ENCODE assay signal across 8 cellular contexts in genomic region chr1:27656157-27656893, GRCh38. TPM values are rescaled to one million over a fixed set of nuclear protein-coding genes. Genes with fewer than 3 reads are reported as not detected.
DNase-seq lines count a peak whose midpoint lies in the region; ATAC-seq and TF ChIP-seq lines count a peak whose summit lies in the region.

No MANE protein-coding gene starts in this region.

- H3K4me1 ChIP-seq in Karpas-422 (ENCODE audit: low read length) = peaks cover 20% of the 10 kb centered on the region
- peaks cover 21 to 25% of the 10 kb centered on the region in 2 donors for H3K4me1 ChIP-seq in naive thymus-derived CD4-positive, alpha-beta T cell (ENCODE audit: control insufficient read depth in 2 of 2, insufficient read depth in 2 of 2, low read length in 2 of 2)

- H3K36me3 ChIP-seq in H7 (replicated peaks; ENCODE audit: control insufficient read depth, insufficient read depth, low read length) (no peaks in the 10 kb centered on the region), Karpas-422 (ENCODE audit: insufficient read depth, low read length) (no peaks in the 10 kb centered on the region)
- H3K36me3 ChIP-seq in naive thymus-derived CD4-positive, alpha-beta T cell (ENCODE audit: control insufficient read depth in 2 of 3, insufficient read depth in 3 of 3, low read length in 3 of 3) = no peaks in the 10 kb centered on the region

- H3K9ac ChIP-seq in Karpas-422 (ENCODE audit: low read length) = no peak overlapping the region

- POLR2A ChIA-PET in activated CD8-positive, alpha-beta T cell treated with anti-CD3 and anti-CD28 coated beads for 36 hours (lab: Charles Lee) = interaction anchor here (1.6 kb wide), 2 partner anchors 23 to 46 kb away, joined by 4 to 6 read pairs; no protein-coding TSS in a partner anchor
- POLR2A ChIA-PET in naive thymus-derived CD4-positive, alpha-beta T cell (lab: Charles Lee) = interaction anchor here (1.0 to 1.3 kb wide), 2 partner anchors 38 to 40 kb away, joined by 3 to 4 read pairs; no protein-coding TSS in a partner anchor

- TF ChIP-seq CTCF in CD14-positive monocyte (IDR thresholded peaks at IDR 0.05) = no peak
- TF ChIP-seq CTCF in activated CD8-positive, alpha-beta T cell treated with anti-CD3 and anti-CD28 coated beads for 36 hours (IDR thresholded peaks at IDR 0.05) = no peak

- H3K27ac ChIP-seq in Karpas-422 (ENCODE audit: low read length) = no peak overlapping the region
- no peak overlapping the region for H3K27ac ChIP-seq in naive thymus-derived CD4-positive, alpha-beta T cell (ENCODE audit: low read depth, low read length)

- no peaks in the 10 kb centered on the region for H3K79me2 ChIP-seq in Karpas-422 (ENCODE audit: low read length)

- DNase-seq in CD14-positive monocyte (ENCODE audit: low spot score) = peak; percentile 87
- peak; percentile 80 for DNase-seq in H7
- peak; percentile 63 for DNase-seq in astrocyte of the hippocampus (ENCODE audit: low read depth, low spot score)
- peak; percentile 54 for DNase-seq in kidney tubule cell (ENCODE audit: low spot score)
- no peak for DNase-seq in activated CD8-positive, alpha-beta T cell treated with anti-CD3 and anti-CD28 coated beads for 36 hours
- DNase-seq in Karpas-422 = no peak
- no peak for DNase-seq in naive thymus-derived CD4-positive, alpha-beta T cell

- no peaks in the 10 kb centered on the region for H3K9me3 ChIP-seq in Karpas-422 (ENCODE audit: low read length)
- no peaks in the 10 kb centered on the region for H3K9me3 ChIP-seq in naive thymus-derived CD4-positive, alpha-beta T cell (ENCODE audit: control insufficient read depth in 2 of 3, low read length in 3 of 3)

- peak overlapping the region; percentile 69 to 94 (median 88) for H3K27ac Mint-ChIP-seq in CD14-positive monocyte
- no peak overlapping the region for H3K27ac Mint-ChIP-seq in activated CD8-positive, alpha-beta T cell treated with anti-CD3 and anti-CD28 coated beads for 36 hours
- peak overlapping the region in 3 of 9 donors; percentile 2 to 62 (median 54) for H3K27ac Mint-ChIP-seq in naive thymus-derived CD4-positive, alpha-beta T cell

- peaks cover 0 to 3% (median 0%) of the 10 kb centered on the region in 3 donors for H3K27me3 Mint-ChIP-seq in CD14-positive monocyte (ENCODE audit: low read depth in 3 of 3)
- no peaks in the 10 kb centered on the region for H3K27me3 Mint-ChIP-seq in activated CD8-positive, alpha-beta T cell treated with anti-CD3 and anti-CD28 coated beads for 36 hours
- no peaks in the 10 kb centered on the region for H3K27me3 Mint-ChIP-seq in naive thymus-derived CD4-positive, alpha-beta T cell

- CTCF ChIA-PET in activated CD8-positive, alpha-beta T cell treated with anti-CD3 and anti-CD28 coated beads for 36 hours (lab: Charles Lee) = interaction anchor here (0.8 to 2.2 kb wide), 4 partner anchors 9 to 54 kb away, joined by 3 to 7 read pairs (median 3); no protein-coding TSS in a partner anchor
- CTCF ChIA-PET in naive thymus-derived CD4-positive, alpha-beta T cell (lab: Charles Lee) = interaction anchor here (0.6 to 1.8 kb wide), 6 partner anchors 10 to 754 kb away, joined by 3 to 7 read pairs (median 4); no protein-coding TSS in a partner anchor

- H3K27me3 ChIP-seq in H7 (ENCODE audit: control insufficient read depth, insufficient read depth, low read length) (no peaks in the 10 kb centered on the region; the same call in 1 of the 2 replicates), Karpas-422 (ENCODE audit: low read length) (no peaks in the 10 kb centered on the region)
- H3K27me3 ChIP-seq in naive thymus-derived CD4-positive, alpha-beta T cell (ENCODE audit: control insufficient read depth in 2 of 2, insufficient read depth in 2 of 2, low read length in 2 of 2) = no peaks in the 10 kb centered on the region

- no peaks in the 10 kb centered on the region for H3K9me3 Mint-ChIP-seq in CD14-positive monocyte
- H3K9me3 Mint-ChIP-seq in activated CD8-positive, alpha-beta T cell treated with anti-CD3 and anti-CD28 coated beads for 36 hours = no peaks in the 10 kb centered on the region
- no peaks in the 10 kb centered on the region for H3K9me3 Mint-ChIP-seq in naive thymus-derived CD4-positive, alpha-beta T cell

- peak overlapping the region in 1 of 2 donors; percentile 49 for H3K4me3 Mint-ChIP-seq in CD14-positive monocyte
- H3K4me3 Mint-ChIP-seq in activated CD8-positive, alpha-beta T cell treated with anti-CD3 and anti-CD28 coated beads for 36 hours = no peak overlapping the region
- no peak overlapping the region for H3K4me3 Mint-ChIP-seq in naive thymus-derived CD4-positive, alpha-beta T cell

- H3K4me3 ChIP-seq in H7 (ENCODE audit: insufficient read depth, low read depth, low read length) (no peak overlapping the region), Karpas-422 (ENCODE audit: low read length) (no peak overlapping the region)
- no peak overlapping the region for H3K4me3 ChIP-seq in naive thymus-derived CD4-positive, alpha-beta T cell (ENCODE audit: low read length)

- no peak overlapping the region for H2AFZ ChIP-seq in Karpas-422 (ENCODE audit: low read length)

- H3K4me2 ChIP-seq in Karpas-422 (ENCODE audit: low read depth, low read length, poor library complexity, severe bottlenecking) = no peak overlapping the region

- intact Hi-C loops in CD14-positive monocyte (cut with micrococcal nuclease) = no loop called here
- intact Hi-C loops in activated CD8-positive, alpha-beta T cell treated with anti-CD3 and anti-CD28 coated beads for 36 hours (cut with micrococcal nuclease) = no loop called here
- intact Hi-C loops in naive thymus-derived CD4-positive, alpha-beta T cell (cut with micrococcal nuclease) = no loop called here

- no peaks in the 10 kb centered on the region for H4K20me1 ChIP-seq in Karpas-422 (ENCODE audit: insufficient read depth, low read depth, low read length)

- ATAC-seq in activated CD8-positive, alpha-beta T cell treated with anti-CD3 and anti-CD28 coated beads for 36 hours = no peak
- no peak for ATAC-seq in GM18858 (IDR thresholded peaks at IDR 0.05; ENCODE audit: unreplicated experiment)
- no peak for ATAC-seq in naive thymus-derived CD4-positive, alpha-beta T cell

- no peaks in the 10 kb centered on the region for H3K36me3 Mint-ChIP-seq in CD14-positive monocyte
- no peaks in the 10 kb centered on the region for H3K36me3 Mint-ChIP-seq in activated CD8-positive, alpha-beta T cell treated with anti-CD3 and anti-CD28 coated beads for 36 hours (ENCODE audit: low read depth)
- H3K36me3 Mint-ChIP-seq in naive thymus-derived CD4-positive, alpha-beta T cell = peaks cover 0 to 6% (median 0%) of the 10 kb centered on the region in 5 donors

- H3K4me1 Mint-ChIP-seq in CD14-positive monocyte = peaks cover 60% of the 10 kb centered on the region
- H3K4me1 Mint-ChIP-seq in activated CD8-positive, alpha-beta T cell treated with anti-CD3 and anti-CD28 coated beads for 36 hours (ENCODE audit: low read depth) = peaks cover 30% of the 10 kb centered on the region
- peaks cover 24 to 45% (median 31%) of the 10 kb centered on the region in 7 donors for H3K4me1 Mint-ChIP-seq in naive thymus-derived CD4-positive, alpha-beta T cell

- no peaks in the 10 kb centered on the region for H3K9me2 ChIP-seq in Karpas-422 (replicated peaks; ENCODE audit: insufficient read depth, low read length)

RNA-seq across cellular contexts. Expression of gene IFI6, which starts 15.7 kb away (rescaled TPM):
- 100 to 1,000 TPM; 276 TPM for polyA plus RNA-seq in CD14-positive monocyte
- 3.3 and 5.8 TPM in 2 replicates for total RNA-seq in H7 (2014; rRNA removed; shearing (Covaris generic))
- total RNA-seq in activated CD8-positive, alpha-beta T cell treated with anti-CD3 and anti-CD28 coated beads for 36 hours = 10 to 100 TPM; 31.6 to 32.1 TPM
- total RNA-seq in Karpas-422 (2014; rRNA removed; shearing (Covaris generic); ENCODE audit: low replicate concordance) = 67.3 and 88.2 TPM in 2 replicates
- 100 to 1,000 TPM in 1 of 5 experiments, 10 to 100 TPM in 4; 24.7 to 266 (median 33.2) TPM for total RNA-seq in naive thymus-derived CD4-positive, alpha-beta T cell
- 100 to 1,000 TPM; 166 to 186 TPM for polyA plus RNA-seq in naive thymus-derived CD4-positive, alpha-beta T cell

RNA-seq across cellular contexts. Expression of gene FGR, which starts 21.3 kb away (rescaled TPM):
- 100 to 1,000 TPM; 371 to 571 TPM for polyA plus RNA-seq in CD14-positive monocyte
- 0.07 and 0.30 TPM in 2 replicates for total RNA-seq in H7 (2014; rRNA removed; shearing (Covaris generic))
- under 1 TPM; 0.51 to 0.56 TPM for total RNA-seq in activated CD8-positive, alpha-beta T cell treated with anti-CD3 and anti-CD28 coated beads for 36 hours
- 3.0 and 5.6 TPM in 2 replicates for total RNA-seq in Karpas-422 (2014; rRNA removed; shearing (Covaris generic); ENCODE audit: low replicate concordance)
- 100 to 1,000 TPM in 1 of 5 experiments, 10 to 100 TPM in 1, 1 to 10 TPM in 2, under 1 TPM in 1; 0.15 to 246 (median 1.9) TPM for total RNA-seq in naive thymus-derived CD4-positive, alpha-beta T cell
- polyA plus RNA-seq in naive thymus-derived CD4-positive, alpha-beta T cell = under 1 TPM; 0.70 to 0.72 TPM

RNA-seq across cellular contexts. Expression of gene AHDC1, which starts 52.4 kb away (rescaled TPM):
- polyA plus RNA-seq in CD14-positive monocyte = under 1 TPM; 0.16 to 0.30 TPM
- total RNA-seq in H7 (2014; rRNA removed; shearing (Covaris generic)) = 8.8 and 11.2 TPM in 2 replicates
- total RNA-seq in activated CD8-positive, alpha-beta T cell treated with anti-CD3 and anti-CD28 coated beads for 36 hours = 10 to 100 TPM; 26.3 to 27.6 TPM
- 2.1 and 2.2 TPM in 2 replicates for total RNA-seq in Karpas-422 (2014; rRNA removed; shearing (Covaris generic); ENCODE audit: low replicate concordance)
- 10 to 100 TPM; 18.4 to 38.8 (median 21.3) TPM for total RNA-seq in naive thymus-derived CD4-positive, alpha-beta T cell
- polyA plus RNA-seq in naive thymus-derived CD4-positive, alpha-beta T cell = 1 to 10 TPM in 1 of 2 donors, under 1 TPM in 1; 0.90 to 2.0 TPM

Comparison
In these comparisons a context has a peak if more than half of its experiments do, and no peak if none do; other contexts are left out.
1. DNase-seq: peak in CD14-positive monocyte (single experiment), H7 (single experiment), astrocyte of the hippocampus (single experiment) and kidney tubule cell (single experiment); none in activated CD8-positive, alpha-beta T cell treated with anti-CD3 and anti-CD28 coated beads for 36 hours (single experiment), Karpas-422 (single experiment) and naive thymus-derived CD4-positive, alpha-beta T cell (0 of 9).